ENCODE assay signal across 16 cellular contexts in genomic region chr1:226648421-226648820, GRCh38.
"Had no signal": no experiment of that assay in that cellular context is flagged by ENCODE, and none has a peak within 500 bp of the region (broad histone marks: within the 10 kb centered on the region; RNA-seq: fewer than 3 reads in every experiment).

No MANE protein-coding gene starts in this region.

- H3K9me3 ChIP-seq: thyroid gland had no signal

- H3K27me3 ChIP-seq: thyroid gland had no signal

- H3K4me3 Mint-ChIP-seq: brain, endodermal cell had no signal

- H3K27ac Mint-ChIP-seq: endodermal cell had no signal

- H3K27ac ChIP-seq: thyroid gland had no signal

- DNase-seq: activated CD4-positive, alpha-beta T cell treated with anti-CD3 and anti-CD28 coated beads for 1 hour; activated naive CD4-positive, alpha-beta T cell; anterior cingulate cortex; central memory CD4-positive, alpha-beta T cell; endodermal cell; foreskin melanocyte; glutamatergic neuron; hippocampal formation; islet precursor cell; left colon; T-helper 1 cell; T1000; thyroid gland had no signal

- H3K4me3 ChIP-seq: lung, thyroid gland had no signal

- H3K9me3 Mint-ChIP-seq: endodermal cell had no signal

- H3K36me3 Mint-ChIP-seq: brain had no signal

- ATAC-seq: left colon, SK-N-SH treated with all-trans-retinoic acid at 6 μM for 48 hours had no signal
